ENCODE assay signal across 11 cellular contexts in genomic region chr21:42864812-42865211, GRCh38. TPM values are rescaled to one million over a fixed set of nuclear protein-coding genes. Genes with fewer than 3 reads are reported as not detected.
A peak's percentile ranks its signal among the peaks of the same experiment; 100 is the strongest.
DNase-seq lines count a peak whose midpoint lies in the region; ATAC-seq and TF ChIP-seq lines count a peak whose summit lies in the region.
"Had no signal": no experiment of that assay in that cellular context is flagged by ENCODE, and none has a peak within 500 bp of the region (broad histone marks: within the 10 kb centered on the region; RNA-seq: fewer than 3 reads in every experiment).

No MANE protein-coding gene starts in this region.

- no peak overlapping the region for H3K4me3 Mint-ChIP-seq in CD8-positive, alpha-beta T cell
- H3K4me3 Mint-ChIP-seq: CD14-positive monocyte had no signal

- no peaks in the 10 kb centered on the region for H3K4me1 ChIP-seq in CD8-positive, alpha-beta T cell (ENCODE audit: insufficient read depth, low read length)

- peak overlapping the region; percentile 27 for H3K27ac Mint-ChIP-seq in CD8-positive, alpha-beta T cell

- H3K9me3 ChIP-seq in CD8-positive, alpha-beta T cell (ENCODE audit: low read length) = no peaks in the 10 kb centered on the region

- intact Hi-C loops in CD8-positive, alpha-beta T cell (cut with DNase I, micrococcal nuclease) = no loop called here

- no peak overlapping the region for H3K27ac ChIP-seq in CD8-positive, alpha-beta T cell (ENCODE audit: low read depth, low read length)

- ATAC-seq in CD8-positive, alpha-beta T cell = no peak
- ATAC-seq in HG03442 (IDR thresholded peaks at IDR 0.05; ENCODE audit: unreplicated experiment) (no peak), GM21515 (IDR thresholded peaks at IDR 0.05; ENCODE audit: unreplicated experiment) (no peak)

- no peak overlapping the region for H3K4me3 ChIP-seq in CD8-positive, alpha-beta T cell (ENCODE audit: low read depth, low read length)
- no peak overlapping the region for H3K4me3 ChIP-seq in fibroblast of the aortic adventitia (ENCODE audit: low read depth, low read length)

- H3K36me3 ChIP-seq in CD8-positive, alpha-beta T cell (ENCODE audit: insufficient read depth, low read length) = peaks cover 45% of the 10 kb centered on the region

- H3K36me3 Mint-ChIP-seq in CD8-positive, alpha-beta T cell = peaks cover 78% of the 10 kb centered on the region

- POLR2A ChIA-PET in CD8-positive, alpha-beta T cell (lab: Charles Lee) = no interaction called here

- CTCF ChIA-PET in CD8-positive, alpha-beta T cell (lab: Charles Lee) = no interaction called here

- no peak for DNase-seq in CD8-positive, alpha-beta T cell
- peak; percentile 87 for DNase-seq in NCI-H2227 treated with DMSO at 0.1 percent for 48 hours (lab: John Stamatoyannopoulos, UW)
- peak; percentile 17 for DNase-seq in fibroblast of the aortic adventitia (ENCODE audit: low read depth)
- DNase-seq in occipital lobe (lab: John Stamatoyannopoulos, UW) = peak; percentile 26
- DNase-seq in mucosa of gallbladder (ENCODE audit: low spot score) = no peak
- no peak for DNase-seq in activated effector memory CD4-positive, alpha-beta T cell treated with Interleukin-2 at 50 U/mL for 16 hours
- DNase-seq: small intestine, T1000 had no signal

- no peaks in the 10 kb centered on the region for H3K27me3 Mint-ChIP-seq in CD8-positive, alpha-beta T cell (ENCODE audit: low read depth)

- H3K27me3 ChIP-seq in CD8-positive, alpha-beta T cell (ENCODE audit: insufficient read depth, low read length) = no peaks in the 10 kb centered on the region

- TF ChIP-seq CTCF in CD8-positive, alpha-beta T cell (IDR thresholded peaks at IDR 0.05) = no peak
- no peak for TF ChIP-seq CTCF in fibroblast of the aortic adventitia (IDR thresholded peaks at IDR 0.05; ENCODE audit: insufficient read depth, low read length)

- H3K4me1 Mint-ChIP-seq in CD8-positive, alpha-beta T cell (ENCODE audit: low read depth) = peaks cover 17% of the 10 kb centered on the region
- H3K4me1 Mint-ChIP-seq: CD14-positive monocyte had no signal

- H3K9me3 Mint-ChIP-seq in CD8-positive, alpha-beta T cell = no peaks in the 10 kb centered on the region
- H3K9me3 Mint-ChIP-seq: CD14-positive monocyte had no signal

RNA-seq across cellular contexts. Expression of gene WDR4, which starts 14.5 kb away (rescaled TPM):
- total RNA-seq in CD8-positive, alpha-beta T cell = 10 to 100 TPM; 13.2 to 13.3 TPM
- total RNA-seq in fibroblast of the aortic adventitia (ENCODE audit: low replicate concordance) (11.9 and 12.8 TPM in 2 replicates), occipital lobe (15.1 TPM), mucosa of gallbladder (14.8 TPM)

RNA-seq across cellular contexts. Expression of gene NDUFV3, which starts 28.3 kb away (rescaled TPM):
- 10 to 100 TPM; 18.0 to 18.2 TPM for total RNA-seq in CD8-positive, alpha-beta T cell
- 51.4 and 53.1 TPM in 2 replicates for total RNA-seq in fibroblast of the aortic adventitia (ENCODE audit: low replicate concordance)
- total RNA-seq in occipital lobe = 26.7 TPM
- 37.5 TPM for total RNA-seq in mucosa of gallbladder

Comparison
In these comparisons a context has a peak if more than half of its experiments do, and no peak if none do; other contexts are left out.
1. DNase-seq: peak in NCI-H2227 treated with DMSO at 0.1 percent for 48 hours (single experiment), fibroblast of the aortic adventitia (single experiment) and occipital lobe (single experiment); none in CD8-positive, alpha-beta T cell (0 of 7), mucosa of gallbladder (single experiment) and activated effector memory CD4-positive, alpha-beta T cell treated with Interleukin-2 at 50 U/mL for 16 hours (single experiment).